In genomic region chr9:29214162-29214520, GRCh38 we compare ENCODE assay signal across 10 cellular contexts. TPM values are rescaled to one million over a fixed set of nuclear protein-coding genes. Genes with fewer than 3 reads are reported as not detected.
A peak's percentile ranks its signal among the peaks of the same experiment; 100 is the strongest.
DNase-seq lines count a peak whose midpoint lies in the region; ATAC-seq, FAIRE-seq and TF ChIP-seq lines count a peak whose summit lies in the region.
"Had no signal": no experiment of that assay in that cellular context is flagged by ENCODE, and none has a peak within 500 bp of the region (broad histone marks: within the 10 kb centered on the region; RNA-seq: fewer than 3 reads in every experiment).

No MANE protein-coding gene starts in this region.

- intact Hi-C loops in naive thymus-derived CD4-positive, alpha-beta T cell (cut with micrococcal nuclease), result no loop called here

- no peaks in the 10 kb centered on the region for H3K4me1 ChIP-seq in naive thymus-derived CD4-positive, alpha-beta T cell (ENCODE audit: control insufficient read depth in 2 of 2, insufficient read depth in 2 of 2, low read length in 2 of 2)

- peaks cover 50 to 67% (median 62%) of the 10 kb centered on the region in 5 donors for H3K27me3 Mint-ChIP-seq in naive thymus-derived CD4-positive, alpha-beta T cell

- no peak overlapping the region for H3K27ac ChIP-seq in naive thymus-derived CD4-positive, alpha-beta T cell (ENCODE audit: low read depth, low read length)

- DNase-seq in GM03348 (ENCODE audit: low spot score), result peak; percentile 1
- DNase-seq in NCI-H2196 treated with DMSO at 0.1 percent for 48 hours (lab: John Stamatoyannopoulos, UW; ENCODE audit: unreplicated experiment), result peak; percentile 58
- no peak for DNase-seq in bronchial epithelial cell (ENCODE audit: low read depth)
- no peak for DNase-seq in naive thymus-derived CD4-positive, alpha-beta T cell
- DNase-seq in GM19239 (ENCODE audit: insufficient read length, low spot score), result no peak
- DNase-seq in activated CD8-positive, alpha-beta memory T cell treated with anti-CD3 and anti-CD28 coated beads for 24 hours, result no peak
- DNase-seq in stimulated activated naive CD8-positive, alpha-beta T cell treated with anti-CD3 and anti-CD28 coated beads, Interleukin-15, Interleukin-2, amounts not matched to agents 100 U/mL and 50 U/mL, for 24 hours, result no peak

- POLR2A ChIA-PET in naive thymus-derived CD4-positive, alpha-beta T cell (lab: Charles Lee), result no interaction called here

- ATAC-seq in naive thymus-derived CD4-positive, alpha-beta T cell, result no peak
- ATAC-seq in GM18867 (IDR thresholded peaks at IDR 0.05; ENCODE audit: unreplicated experiment), result no peak
- no peak for ATAC-seq in stimulated activated naive CD8-positive, alpha-beta T cell treated with anti-CD3 and anti-CD28 coated beads, Interleukin-15, Interleukin-2, amounts not matched to agents 100 U/mL and 50 U/mL, for 24 hours

- CTCF ChIA-PET in naive thymus-derived CD4-positive, alpha-beta T cell (lab: Charles Lee), result no interaction called here

- TF ChIP-seq CTCF in bronchial epithelial cell (IDR thresholded peaks at IDR 0.05; ENCODE audit: insufficient read depth, low read length, severe bottlenecking), result no peak

- peaks cover 0 to 9% (median 0%) of the 10 kb centered on the region in 11 donors for H3K9me3 Mint-ChIP-seq in naive thymus-derived CD4-positive, alpha-beta T cell
- H3K9me3 Mint-ChIP-seq: stimulated activated naive CD8-positive, alpha-beta T cell treated with anti-CD3 and anti-CD28 coated beads, Interleukin-15, Interleukin-2, amounts not matched to agents 100 ng/mL and 50 ng/mL, for 24 hours had no signal

- H3K36me3 ChIP-seq in bronchial epithelial cell (ENCODE audit: control insufficient read depth, insufficient read depth, low read length), result no peaks in the 10 kb centered on the region
- no peaks in the 10 kb centered on the region for H3K36me3 ChIP-seq in naive thymus-derived CD4-positive, alpha-beta T cell (ENCODE audit: control insufficient read depth in 2 of 3, insufficient read depth in 3 of 3, low read length in 3 of 3)

- peak overlapping the region in 6 of 10 donors; percentile 16 to 70 (median 31) for H3K4me3 Mint-ChIP-seq in naive thymus-derived CD4-positive, alpha-beta T cell
- H3K4me3 Mint-ChIP-seq: stimulated activated naive CD8-positive, alpha-beta T cell treated with anti-CD3 and anti-CD28 coated beads, Interleukin-15, Interleukin-2, amounts not matched to agents 100 ng/mL and 50 ng/mL, for 24 hours had no signal

- peak overlapping the region in 1 of 9 donors; percentile 47 for H3K27ac Mint-ChIP-seq in naive thymus-derived CD4-positive, alpha-beta T cell
- H3K27ac Mint-ChIP-seq: stimulated activated naive CD8-positive, alpha-beta T cell treated with anti-CD3 and anti-CD28 coated beads, Interleukin-15, Interleukin-2, amounts not matched to agents 100 ng/mL and 50 ng/mL, for 24 hours had no signal

- FAIRE-seq in bronchial epithelial cell (lab: Jason Lieb, UNC) (no peak), GM19239 (lab: Jason Lieb, UNC) (no peak)

- peaks cover 37% of the 10 kb centered on the region for H3K27me3 ChIP-seq in bronchial epithelial cell (ENCODE audit: control insufficient read depth, insufficient read depth, low read length)
- H3K27me3 ChIP-seq in naive thymus-derived CD4-positive, alpha-beta T cell (ENCODE audit: control insufficient read depth in 2 of 2, insufficient read depth in 2 of 2, low read length in 2 of 2), result peaks cover 0 to 14% of the 10 kb centered on the region in 2 donors

- peak overlapping the region; percentile 6 for H3K4me3 ChIP-seq in bronchial epithelial cell (ENCODE audit: low read depth, low read length)
- no peak overlapping the region for H3K4me3 ChIP-seq in naive thymus-derived CD4-positive, alpha-beta T cell (ENCODE audit: low read length)

- no peaks in the 10 kb centered on the region for H3K36me3 Mint-ChIP-seq in naive thymus-derived CD4-positive, alpha-beta T cell

- no peaks in the 10 kb centered on the region for H3K9me3 ChIP-seq in naive thymus-derived CD4-positive, alpha-beta T cell (ENCODE audit: control insufficient read depth in 2 of 3, low read length in 3 of 3)

- H3K4me1 Mint-ChIP-seq in naive thymus-derived CD4-positive, alpha-beta T cell, result peaks cover 0 to 23% (median 20%) of the 10 kb centered on the region in 7 donors

RNA-seq across cellular contexts. Expression of gene LINGO2, which starts 0.7 kb away (rescaled TPM):
- total RNA-seq in bronchial epithelial cell, result 0.79 TPM in 1 of 2 replicates, not detected in the other
- under 1 TPM in 1 of 5 experiments, not detected in 4; 0.54 TPM for total RNA-seq in naive thymus-derived CD4-positive, alpha-beta T cell
- polyA plus RNA-seq in naive thymus-derived CD4-positive, alpha-beta T cell, result not detected
- total RNA-seq: activated CD8-positive, alpha-beta memory T cell treated with anti-CD3 and anti-CD28 coated beads for 36 hours had no signal

Comparison
In these comparisons a context has a peak if more than half of its experiments do, and no peak if none do; other contexts are left out.
1. DNase-seq: peak in GM03348 (single experiment) and NCI-H2196 treated with DMSO at 0.1 percent for 48 hours (single experiment); none in bronchial epithelial cell (single experiment), naive thymus-derived CD4-positive, alpha-beta T cell (0 of 9), GM19239 (single experiment), activated CD8-positive, alpha-beta memory T cell treated with anti-CD3 and anti-CD28 coated beads for 24 hours (single experiment) and stimulated activated naive CD8-positive, alpha-beta T cell treated with anti-CD3 and anti-CD28 coated beads, Interleukin-15, Interleukin-2, amounts not matched to agents 100 U/mL and 50 U/mL, for 24 hours (single experiment).